ENCODE assay signal across 20 cellular contexts in the genomic region with DNA sequence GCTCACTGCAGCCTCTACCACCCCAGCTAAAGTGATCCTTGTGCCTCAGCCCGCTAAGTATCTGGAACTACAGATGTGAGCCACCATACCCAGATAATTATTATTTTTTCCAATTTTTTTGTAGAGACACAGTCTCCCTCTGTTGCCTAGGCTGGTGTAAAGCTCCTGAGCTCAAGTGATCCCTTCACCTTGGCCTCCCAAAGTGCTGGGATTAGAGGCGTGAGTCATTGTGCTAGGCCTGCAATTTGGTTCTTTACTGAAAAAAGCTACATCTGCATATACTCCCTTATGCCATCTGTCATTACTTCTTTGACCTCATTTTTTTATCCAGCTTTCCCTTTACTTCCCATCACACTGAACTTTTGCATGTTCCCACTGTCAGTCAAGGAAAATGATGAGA.
"Had no signal": no experiment of that assay in that cellular context is flagged by ENCODE, and none has a peak within 500 bp of the region (broad histone marks: within the 10 kb centered on the region; RNA-seq: fewer than 3 reads in every experiment).

No MANE protein-coding gene starts in this region.

- DNase-seq: activated CD4-positive, alpha-beta T cell treated with anti-CD3 and anti-CD28 coated beads, Interleukin-2, amount 10 ng/mL, durations not matched to agents 7 days and 5 days; activated CD8-positive, alpha-beta T cell treated with anti-CD3 and anti-CD28 coated beads, Interleukin-2, amount 10 ng/mL, durations not matched to agents 7 days and 5 days; activated effector memory CD4-positive, alpha-beta T cell treated with Interleukin-2 at 50 U/mL for 16 hours; activated naive CD4-positive, alpha-beta T cell treated with anti-CD3 and anti-CD28 coated beads, Interleukin-2, amount 10 ng/mL, durations not matched to agents 7 days and 5 days; activated naive CD8-positive, alpha-beta T cell treated with anti-CD3 and anti-CD28 coated beads, Interleukin-2, amount 50 U/mL, for 24 hours; activated T-cell treated with anti-CD3 and anti-CD28 coated beads, Interleukin-2, amount 50 U/mL, for 4 hours; aorta; brain microvascular endothelial cell; erythroblast; foreskin melanocyte; kidney; midbrain; nephron progenitor cell; nucleus accumbens; sigmoid colon; stimulated activated CD4-positive, alpha-beta T cell treated with anti-CD3 and anti-CD28 coated beads, Interleukin-4, amount 100 ng/mL, for 24 hours; T-helper 9 cell; testis had no signal

- H3K4me3 ChIP-seq: coronary artery, lung, sigmoid colon, testis had no signal

- H3K36me3 ChIP-seq: brain microvascular endothelial cell, sigmoid colon had no signal

- H3K9me3 ChIP-seq: sigmoid colon, testis had no signal

- H3K27me3 ChIP-seq: brain microvascular endothelial cell, sigmoid colon, testis had no signal

- H3K4me1 ChIP-seq: sigmoid colon, testis had no signal

- H3K27ac ChIP-seq: brain microvascular endothelial cell, coronary artery, sigmoid colon, testis had no signal
